ENCODE assay signal across 2 cellular contexts in genomic region chr1:167542109-167543032, GRCh38.
A peak's percentile ranks its signal among the peaks of the same experiment; 100 is the strongest.
TF ChIP-seq lines count a peak whose summit lies in the region.

No MANE protein-coding gene starts in this region.

TF ChIP-seq in A549, 52 proteins besides CTCF, POLR2A, EP300 and RAD21 (continued from another document):
- TF ChIP-seq CBX8 (IDR thresholded peaks at IDR 0.05) (no peak), EHF (CRISPR knock-in tag; IDR thresholded peaks at IDR 0.05) (no peak), HOXB5 (CRISPR knock-in tag; IDR thresholded peaks at IDR 0.05) (no peak), CHD4 (IDR thresholded peaks at IDR 0.05; ENCODE audit: borderline replicate concordance) (no peak), NFE2L2 (conservative IDR thresholded peaks at IDR 0.05; ENCODE audit: low read length) (no peak)

TF ChIP-seq in K562, 482 proteins besides CTCF, POLR2A, EP300 and RAD21 (continued from another document and continues in another):
- TF ChIP-seq BCLAF1 (IDR thresholded peaks at IDR 0.05; ENCODE audit: borderline replicate concordance in 1 of 2, control insufficient read depth in 1 of 2, low read depth in 2 of 2, low read length in 1 of 2) (no peak), CEBPB (tag; IDR thresholded peaks at IDR 0.05) (peak; percentile 73), NCOA2 (IDR thresholded peaks at IDR 0.05; ENCODE audit: partially characterized antibody in 2 of 2) (no peak), NONO (IDR thresholded peaks at IDR 0.05; ENCODE audit: low read depth in 2 of 2, low read length in 1 of 2) (no peak), SRSF1 (IDR thresholded peaks at IDR 0.05; ENCODE audit: low read depth, low read length) (no peak), BCL6 (CRISPR knock-in tag; IDR thresholded peaks at IDR 0.05) (no peak), ZEB2 (IDR thresholded peaks at IDR 0.05) (no peak), FIP1L1 (IDR thresholded peaks at IDR 0.05; ENCODE audit: low read depth, low read length, poor library complexity, severe bottlenecking) (no peak), KDM2B (CRISPR knock-in tag; IDR thresholded peaks at IDR 0.05) (no peak), RCOR1 (IDR thresholded peaks at IDR 0.05; ENCODE audit: borderline replicate concordance in 1 of 2, low read depth in 2 of 2, low read length in 2 of 2) (0 out of 4 replicates have a peak, but pooled peaks of 1 of the 2 experiments have one; percentile 4), ZNF165 (CRISPR knock-in tag; IDR thresholded peaks at IDR 0.05; ENCODE audit: borderline replicate concordance) (no peak), PYGO2 (tag; IDR thresholded peaks at IDR 0.05) (no peak), TFE3 (CRISPR knock-in tag; IDR thresholded peaks at IDR 0.05) (no peak), ZNF778 (CRISPR knock-in tag; IDR thresholded peaks at IDR 0.05) (no peak), SNAPC5 (CRISPR knock-in tag; IDR thresholded peaks at IDR 0.05) (no peak), BRF2 (IDR thresholded peaks at IDR 0.05; ENCODE audit: borderline replicate concordance, insufficient read depth, insufficient read length) (no peak), TCFL5 (CRISPR knock-in tag; conservative IDR thresholded peaks at IDR 0.05) (no peak), SETDB1 (IDR thresholded peaks at IDR 0.05; ENCODE audit: low read length) (no peak), MLX (CRISPR knock-in tag; conservative IDR thresholded peaks at IDR 0.05) (no peak), ZFP1 (CRISPR knock-in tag; IDR thresholded peaks at IDR 0.05) (no peak), KAT8 (IDR thresholded peaks at IDR 0.05; ENCODE audit: low read depth) (no peak), ETV1 (tag; conservative IDR thresholded peaks at IDR 0.05; ENCODE audit: low read depth) (peak; percentile 32; the same call in 1 of the 2 replicates), CCAR2 (IDR thresholded peaks at IDR 0.05; ENCODE audit: low read depth, low read length) (no peak), THRB (CRISPR knock-in tag; conservative IDR thresholded peaks at IDR 0.05) (no peak), PTTG1 (tag; IDR thresholded peaks at IDR 0.05; ENCODE audit: low read depth) (no peak), C11orf30 (IDR thresholded peaks at IDR 0.05; ENCODE audit: low read depth) (no peak), ETS2 (tag; IDR thresholded peaks at IDR 0.05; ENCODE audit: borderline replicate concordance, poor library complexity, severe bottlenecking) (no peak), SMARCC2 (IDR thresholded peaks at IDR 0.05; ENCODE audit: low read depth) (no peak), PREB (CRISPR knock-in tag; IDR thresholded peaks at IDR 0.05) (0 out of 2 replicates have a peak, but pooled peaks have one; percentile 49), PHF20 (IDR thresholded peaks at IDR 0.05; ENCODE audit: partially characterized antibody) (no peak), ZBTB17 (CRISPR knock-in tag; IDR thresholded peaks at IDR 0.05) (0 out of 2 replicates have a peak, but pooled peaks have one; percentile 49), CEBPG (CRISPR knock-in tag; IDR thresholded peaks at IDR 0.05) (no peak), CEBPG (tag; conservative IDR thresholded peaks at IDR 0.05 in 1 of 2, IDR thresholded peaks at IDR 0.05 in 1 of 2) (peak; percentile 8 to 38; a peak in 1 of 4 replicates), MITF (IDR thresholded peaks at IDR 0.05) (no peak), KDM5B (IDR thresholded peaks at IDR 0.05; ENCODE audit: insufficient replicate concordance, low read depth, low read length) (no peak), NFIC (IDR thresholded peaks at IDR 0.05) (peak; percentile 62), VEZF1 (CRISPR knock-in tag; IDR thresholded peaks at IDR 0.05) (no peak), TAF7 (tag; IDR thresholded peaks at IDR 0.05) (no peak), ZNF785 (CRISPR knock-in tag; IDR thresholded peaks at IDR 0.05) (no peak), ERF (CRISPR knock-in tag; IDR thresholded peaks at IDR 0.05) (no peak), PCBP1 (IDR thresholded peaks at IDR 0.05; ENCODE audit: low read depth, low read length, poor library complexity, severe bottlenecking) (no peak), SPI1 (IDR thresholded peaks at IDR 0.05; ENCODE audit: borderline replicate concordance, low read depth, low read length) (no peak), HNRNPH1 (optimal IDR thresholded peaks at IDR 0.05; ENCODE audit: low read depth, low read length) (no peak), ZNF384 (IDR thresholded peaks at IDR 0.05; ENCODE audit: low read depth, low read length) (no peak), RBBP5 (IDR thresholded peaks at IDR 0.05; ENCODE audit: borderline replicate concordance, insufficient read depth, low read length, poor library complexity, severe bottlenecking) (no peak)
